12 cellular contexts compared by ENCODE assay signal in genomic region chr7:44163591-44163990, GRCh38. TPM values are rescaled to one million over a fixed set of nuclear protein-coding genes. Genes with fewer than 3 reads are reported as not detected.
DNase-seq lines count a peak whose midpoint lies in the region; TF ChIP-seq lines count a peak whose summit lies in the region.
"Had no signal": no experiment of that assay in that cellular context is flagged by ENCODE, and none has a peak within 500 bp of the region (broad histone marks: within the 10 kb centered on the region; RNA-seq: fewer than 3 reads in every experiment).

No MANE protein-coding gene starts in this region.

- H4K20me1 ChIP-seq in Karpas-422 (ENCODE audit: insufficient read depth, low read depth, low read length): no peaks in the 10 kb centered on the region

- no peak overlapping the region for H3K27ac ChIP-seq in Karpas-422 (ENCODE audit: low read length)
- H3K27ac ChIP-seq: transverse colon had no signal

- peaks cover 6% of the 10 kb centered on the region for H3K4me1 ChIP-seq in Karpas-422 (ENCODE audit: low read length)
- H3K4me1 ChIP-seq: transverse colon had no signal

- no peak overlapping the region for H3K9ac ChIP-seq in Karpas-422 (ENCODE audit: low read length)

- no peaks in the 10 kb centered on the region for H3K9me3 ChIP-seq in Karpas-422 (ENCODE audit: low read length)
- H3K9me3 ChIP-seq: transverse colon had no signal

- H3K36me3 ChIP-seq in Karpas-422 (ENCODE audit: insufficient read depth, low read length): no peaks in the 10 kb centered on the region
- H3K36me3 ChIP-seq: transverse colon had no signal

- H2AFZ ChIP-seq in Karpas-422 (ENCODE audit: low read length): no peak overlapping the region

- no peaks in the 10 kb centered on the region for H3K79me2 ChIP-seq in Karpas-422 (ENCODE audit: low read length)

- no peak overlapping the region for H3K4me2 ChIP-seq in Karpas-422 (ENCODE audit: low read depth, low read length, poor library complexity, severe bottlenecking)

- no peaks in the 10 kb centered on the region for H3K27me3 ChIP-seq in Karpas-422 (ENCODE audit: low read length)
- H3K27me3 ChIP-seq: transverse colon had no signal

- no peak for TF ChIP-seq CTCF in choroid plexus epithelial cell (conservative IDR thresholded peaks at IDR 0.05; ENCODE audit: low read depth, low read length)

- DNase-seq in EH (ENCODE audit: low read depth) (peak; percentile 98), NCI-H2196 (lab: John Stamatoyannopoulos, UW; ENCODE audit: unreplicated experiment) (peak; percentile 34), choroid plexus epithelial cell (ENCODE audit: low read depth) (peak; percentile 78), myocyte (ENCODE audit: low read depth) (peak; percentile 99), Karpas-422 (no peak), T-helper 2 cell (no peak)
- no peak for DNase-seq in stimulated activated naive CD4-positive, alpha-beta T cell (lab: John Stamatoyannopoulos, UW)
- no peak for DNase-seq in activated naive CD4-positive, alpha-beta T cell treated with Interleukin-2 at 50 U/mL for 16 hours
- DNase-seq: left colon, posterior cingulate gyrus, transverse colon had no signal

- no peak overlapping the region for H3K4me3 ChIP-seq in choroid plexus epithelial cell (ENCODE audit: low read depth, low read length)
- no peak overlapping the region for H3K4me3 ChIP-seq in Karpas-422 (ENCODE audit: low read length)
- H3K4me3 ChIP-seq: transverse colon had no signal

- no peaks in the 10 kb centered on the region for H3K9me2 ChIP-seq in Karpas-422 (replicated peaks; ENCODE audit: insufficient read depth, low read length)

RNA-seq across cellular contexts. Expression of gene MYL7, which starts 22.5 kb away (rescaled TPM):
- total RNA-seq in myocyte: not detected in 2 replicates
- not detected for polyA plus RNA-seq in myocyte (2012)
- total RNA-seq in Karpas-422 (2014; rRNA removed; shearing (Covaris generic); ENCODE audit: low replicate concordance): not detected in 2 replicates
- total RNA-seq: activated T-helper 2 cell treated with anti-CD3 and anti-CD28 coated beads, Interferon-gamma antibody, Interleukin-2, Interleukin-4, amounts not matched to agents 10 μg/mL and 5 μg/mL and 100 μg/mL, durations not matched to agents 14 hours and 24 hours and 36 hours; left colon; transverse colon had no signal

RNA-seq across cellular contexts. Expression of gene GCK, which starts 25.6 kb away (rescaled TPM):
- 0.13 TPM in 1 of 2 replicates, not detected in the other for total RNA-seq in myocyte
- 0.04 TPM for polyA plus RNA-seq in myocyte (2012)
- not detected in 2 replicates for total RNA-seq in Karpas-422 (2014; rRNA removed; shearing (Covaris generic); ENCODE audit: low replicate concordance)

RNA-seq across cellular contexts. Expression of gene YKT6, which starts 37.2 kb away (rescaled TPM):
- 153 and 155 TPM in 2 replicates for total RNA-seq in myocyte
- 268 TPM for polyA plus RNA-seq in myocyte (2012)
- total RNA-seq in Karpas-422 (2014; rRNA removed; shearing (Covaris generic); ENCODE audit: low replicate concordance): 63.1 and 88.6 TPM in 2 replicates

RNA-seq across cellular contexts. Expression of gene POLD2, which starts 40.2 kb away (rescaled TPM):
- 199 and 211 TPM in 2 replicates for total RNA-seq in myocyte
- 242 TPM for polyA plus RNA-seq in myocyte (2012)
- total RNA-seq in Karpas-422 (2014; rRNA removed; shearing (Covaris generic); ENCODE audit: low replicate concordance): 165 and 217 TPM in 2 replicates

RNA-seq across cellular contexts. Expression of gene AEBP1, which starts 59.4 kb away (rescaled TPM):
- 0.75 and 1.2 TPM in 2 replicates for total RNA-seq in myocyte
- polyA plus RNA-seq in myocyte (2012): 1.4 TPM
- 5.9 TPM in 1 of 2 replicates, not detected in the other for total RNA-seq in Karpas-422 (2014; rRNA removed; shearing (Covaris generic); ENCODE audit: low replicate concordance)

Comparison
In these comparisons a context has a peak if more than half of its experiments do, and no peak if none do; other contexts are left out.
1. DNase-seq: peak in EH (single experiment), NCI-H2196 (single experiment), choroid plexus epithelial cell (single experiment) and myocyte (single experiment); none in Karpas-422 (single experiment), stimulated activated naive CD4-positive, alpha-beta T cell (0 of 6), T-helper 2 cell (0 of 5) and activated naive CD4-positive, alpha-beta T cell treated with Interleukin-2 at 50 U/mL for 16 hours (single experiment).